In the genomic region with DNA sequence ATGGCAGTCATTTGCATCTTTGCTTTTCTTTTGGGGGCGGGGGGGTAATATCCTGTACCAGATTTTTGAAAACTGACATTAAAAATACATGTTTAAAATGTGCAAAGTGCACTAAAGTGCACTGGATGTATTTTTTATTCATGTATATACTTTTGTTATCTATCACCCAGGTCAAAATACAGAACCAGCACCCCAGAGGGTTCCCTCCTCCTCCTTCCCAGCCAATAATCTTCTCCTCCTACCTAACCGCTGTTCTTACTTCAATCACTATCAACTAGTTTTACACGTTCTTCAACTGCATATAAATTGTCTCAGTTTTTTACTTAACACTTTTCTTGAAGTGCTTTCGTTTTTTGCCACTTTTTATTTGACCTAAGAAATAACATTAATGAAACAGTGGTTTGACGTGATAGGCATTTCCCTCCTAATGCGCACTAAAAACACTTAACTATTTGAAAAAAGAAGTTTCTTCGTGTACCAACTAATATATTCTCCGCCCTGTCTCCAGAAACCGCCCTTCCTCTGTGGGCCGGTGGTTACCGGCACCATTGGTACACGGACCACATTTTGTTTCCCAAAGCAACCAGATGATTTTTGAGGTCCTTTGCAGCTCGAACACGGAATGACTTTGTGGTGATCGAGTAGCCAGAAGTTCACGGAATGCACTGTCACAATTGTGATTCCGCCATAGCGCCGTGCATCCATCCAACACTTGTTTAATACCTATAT, we compare ENCODE assay signal across 7 cellular contexts. TPM values are rescaled to one million over a fixed set of nuclear protein-coding genes. Genes with fewer than 3 reads are reported as not detected.
DNase-seq lines count a peak whose midpoint lies in the region; ATAC-seq and TF ChIP-seq lines count a peak whose summit lies in the region.

No MANE protein-coding gene starts in this region.

- peak overlapping the region in 1 of 2 experiments; percentile 83 for H2BK12ac ChIP-seq in mesenchymal stem cell (ENCODE audit: low read length in 2 of 2)

- no peaks in the 10 kb centered on the region for H3K79me1 ChIP-seq in mesenchymal stem cell (replicated peaks; ENCODE audit: low read length, poor library complexity, severe bottlenecking)

- TF ChIP-seq CTCF in GM23338 (conservative IDR thresholded peaks at IDR 0.05; ENCODE audit: low read depth in 2 of 2): no peak
- no peak for TF ChIP-seq CTCF in breast epithelium (IDR thresholded peaks at IDR 0.05)

- H2AFZ ChIP-seq in GM23338 (peak overlapping the region; percentile 75; the same call in 1 of the 2 replicates), mesenchymal stem cell (ENCODE audit: low read depth, low read length) (no peak overlapping the region)

- intact Hi-C loops in breast epithelium (cut with DNase I; ENCODE audit: low total_unique reads): no loop called here

- H3K9me3 ChIP-seq in breast epithelium (no peaks in the 10 kb centered on the region), mesenchymal stem cell (ENCODE audit: control insufficient read depth, low read length) (no peaks in the 10 kb centered on the region)

- 0 out of 3 replicates have a peak, but pooled peaks have one; percentile 4 for ATAC-seq in GM23338
- 0 out of 3 replicates have a peak, but pooled peaks have one; percentile 10 for ATAC-seq in SK-N-SH treated with all-trans-retinoic acid at 6 μM for 48 hours
- ATAC-seq in stimulated activated naive CD8-positive, alpha-beta T cell treated with anti-CD3 and anti-CD28 coated beads, Interleukin-15, Interleukin-2, amounts not matched to agents 100 U/mL and 50 U/mL, for 24 hours: no peak
- no peak for ATAC-seq in HG03039 (IDR thresholded peaks at IDR 0.05; ENCODE audit: unreplicated experiment)

- H3K27me3 Mint-ChIP-seq in GM23338 (ENCODE audit: insufficient read depth, low read depth, poor library complexity): peaks cover 3% of the 10 kb centered on the region

- no peak overlapping the region for H2BK5ac ChIP-seq in mesenchymal stem cell (ENCODE audit: low read depth, low read length, poor library complexity, severe bottlenecking)

- H3K36me3 ChIP-seq in GM23338 (ENCODE audit: insufficient read depth): no peaks in the 10 kb centered on the region
- no peaks in the 10 kb centered on the region for H3K36me3 ChIP-seq in breast epithelium
- no peaks in the 10 kb centered on the region for H3K36me3 ChIP-seq in mesenchymal stem cell (ENCODE audit: control insufficient read depth in 1 of 2, insufficient read depth in 2 of 2, low read depth in 1 of 2, low read length in 2 of 2)

- no peak overlapping the region for H2BK15ac ChIP-seq in mesenchymal stem cell (ENCODE audit: low read depth, poor library complexity, severe bottlenecking)

- DNase-seq in GM23338 (ENCODE audit: low spot score) (peak; percentile 28), breast epithelium (ENCODE audit: low spot score in 2 of 2) (no peak), mesenchymal stem cell (peak; percentile 45), G401 (ENCODE audit: low spot score) (no peak)
- peak; percentile 53 for DNase-seq in stimulated activated naive CD8-positive, alpha-beta T cell treated with anti-CD3 and anti-CD28 coated beads, Interleukin-15, Interleukin-2, amounts not matched to agents 100 U/mL and 50 U/mL, for 24 hours

- TF ChIP-seq POLR2A in breast epithelium (IDR thresholded peaks at IDR 0.05): no peak

- peaks cover 26% of the 10 kb centered on the region for H3K4me1 Mint-ChIP-seq in GM23338

- H3K27me3 ChIP-seq in GM23338 (ENCODE audit: insufficient read depth) (no peaks in the 10 kb centered on the region), breast epithelium (no peaks in the 10 kb centered on the region), mesenchymal stem cell (ENCODE audit: control insufficient read depth in 1 of 2, insufficient read depth in 1 of 2, low read length in 2 of 2) (no peaks in the 10 kb centered on the region)

- no peaks in the 10 kb centered on the region for H3K36me3 Mint-ChIP-seq in GM23338 (ENCODE audit: low read depth)

- H3K4me3 Mint-ChIP-seq in GM23338: peak overlapping the region; percentile 78

- no peaks in the 10 kb centered on the region for H3K9me2 ChIP-seq in GM23338 (ENCODE audit: insufficient read depth)

- H3K79me2 ChIP-seq in GM23338 (replicated peaks; ENCODE audit: insufficient read depth): peaks cover 35% of the 10 kb centered on the region

- no peak overlapping the region for H3K4ac ChIP-seq in mesenchymal stem cell (ENCODE audit: low read depth in 1 of 2, low read length in 2 of 2)

- peaks cover 9% of the 10 kb centered on the region; the same call in 1 of the 2 replicates for H3K4me1 ChIP-seq in GM23338 (ENCODE audit: insufficient read depth)
- H3K4me1 ChIP-seq in breast epithelium: peaks cover 0 to 7% of the 10 kb centered on the region in 2 donors
- peaks cover 2% of the 10 kb centered on the region for H3K4me1 ChIP-seq in mesenchymal stem cell (ENCODE audit: control insufficient read depth, insufficient read depth, low read depth, low read length)

- no peaks in the 10 kb centered on the region for H3K9me3 Mint-ChIP-seq in GM23338

- H3K27ac Mint-ChIP-seq in GM23338: peak overlapping the region; percentile 42; the same call in 1 of the 2 replicates

- H3F3A ChIP-seq in GM23338 (replicated peaks; ENCODE audit: low read depth): no peaks in the 10 kb centered on the region

- no peak overlapping the region for H4K91ac ChIP-seq in mesenchymal stem cell (ENCODE audit: low read length)

- no peak overlapping the region for H3K23ac ChIP-seq in mesenchymal stem cell (ENCODE audit: low read length in 2 of 2)

- H3K9ac ChIP-seq in mesenchymal stem cell (ENCODE audit: low read length): peak overlapping the region; percentile 80

- no peak overlapping the region for H3K14ac ChIP-seq in mesenchymal stem cell (ENCODE audit: low read length in 2 of 2)

- H3K27ac ChIP-seq in GM23338 (ENCODE audit: low read depth) (no peak overlapping the region), breast epithelium (peak overlapping the region; percentile 94 to 96), mesenchymal stem cell (ENCODE audit: low read length, poor library complexity, severe bottlenecking) (peak overlapping the region; percentile 87)

- no peak overlapping the region for H2BK120ac ChIP-seq in mesenchymal stem cell (ENCODE audit: low read depth, low read length)

- H3K4me2 ChIP-seq in GM23338: peak overlapping the region; percentile 75
- peak overlapping the region; percentile 84 for H3K4me2 ChIP-seq in mesenchymal stem cell (ENCODE audit: low read length, poor library complexity, severe bottlenecking)

- no peak overlapping the region for H2AK5ac ChIP-seq in mesenchymal stem cell (ENCODE audit: low read length, severe bottlenecking)

- H3K4me3 ChIP-seq in GM23338 (peak overlapping the region; percentile 55), breast epithelium (peak overlapping the region; percentile 84 to 96 (median 93)), mesenchymal stem cell (ENCODE audit: insufficient read depth in 1 of 2, low read depth in 1 of 2, low read length in 2 of 2) (peak overlapping the region; percentile 47 to 88)

- peak overlapping the region in 1 of 2 experiments; percentile 81 for H3K18ac ChIP-seq in mesenchymal stem cell (ENCODE audit: low read depth in 1 of 2, low read length in 2 of 2)

- peak overlapping the region; percentile 75 for H4K8ac ChIP-seq in mesenchymal stem cell (ENCODE audit: low read length)

- in situ Hi-C loops in G401 (cut with HindIII; ENCODE audit: low sequenced_read_pairs): no loop called here

- H4K20me1 ChIP-seq in GM23338 (replicated peaks; ENCODE audit: insufficient read depth): peaks cover 25% of the 10 kb centered on the region

- 8% methylated on average over 13 of the region's 19 CpGs for WGBS in mesenchymal stem cell

TF ChIP-seq in GM23338, 12 proteins besides CTCF, POLR2A, EP300 and RAD21 (continues in another document):
- TF ChIP-seq EZH2phosphoT487 (IDR thresholded peaks at IDR 0.05; ENCODE audit: unreplicated experiment): no peak
- no peak for TF ChIP-seq CREB1 (CRISPR knock-in tag; IDR thresholded peaks at IDR 0.05; ENCODE audit: low read depth)
- TF ChIP-seq ETS1 (IDR thresholded peaks at IDR 0.05): no peak
- TF ChIP-seq ZNF114 (CRISPR knock-in tag; IDR thresholded peaks at IDR 0.05): no peak
- no peak for TF ChIP-seq JUNB (IDR thresholded peaks at IDR 0.05; ENCODE audit: unreplicated experiment)
- TF ChIP-seq NANOG (IDR thresholded peaks at IDR 0.05; ENCODE audit: borderline replicate concordance): no peak
- no peak for TF ChIP-seq ZNF331 (CRISPR knock-in tag; IDR thresholded peaks at IDR 0.05; ENCODE audit: low read depth)

TF ChIP-seq in SK-N-SH treated with all-trans-retinoic acid at 6 μM for 48 hours, 23 proteins besides CTCF, POLR2A, EP300 and RAD21:
- TF ChIP-seq, protein P1, sequence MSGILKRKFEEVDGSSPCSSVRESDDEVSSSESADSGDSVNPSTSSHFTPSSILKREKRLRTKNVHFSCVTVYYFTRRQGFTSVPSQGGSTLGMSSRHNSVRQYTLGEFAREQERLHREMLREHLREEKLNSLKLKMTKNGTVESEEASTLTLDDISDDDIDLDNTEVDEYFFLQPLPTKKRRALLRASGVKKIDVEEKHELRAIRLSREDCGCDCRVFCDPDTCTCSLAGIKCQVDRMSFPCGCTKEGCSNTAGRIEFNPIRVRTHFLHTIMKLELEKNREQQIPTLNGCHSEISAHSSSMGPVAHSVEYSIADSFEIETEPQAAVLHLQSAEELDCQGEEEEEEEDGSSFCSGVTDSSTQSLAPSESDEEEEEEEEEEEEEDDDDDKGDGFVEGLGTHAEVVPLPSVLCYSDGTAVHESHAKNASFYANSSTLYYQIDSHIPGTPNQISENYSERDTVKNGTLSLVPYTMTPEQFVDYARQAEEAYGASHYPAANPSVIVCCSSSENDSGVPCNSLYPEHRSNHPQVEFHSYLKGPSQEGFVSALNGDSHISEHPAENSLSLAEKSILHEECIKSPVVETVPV (CRISPR knock-in tag; IDR thresholded peaks at IDR 0.05): no peak
- TF ChIP-seq ISL1 (CRISPR knock-in tag; IDR thresholded peaks at IDR 0.05): no peak
- TF ChIP-seq TOX (CRISPR knock-in tag; IDR thresholded peaks at IDR 0.05; ENCODE audit: borderline replicate concordance): no peak

RNA-seq across cellular contexts. Expression of gene AKAP13, which starts 0.8 kb away (rescaled TPM):
- 49.4 and 60.7 TPM in 2 replicates for total RNA-seq in GM23338 (2014; rRNA removed; shearing (Covaris generic))
- 40.3 and 46.2 TPM in 2 replicates for polyA plus RNA-seq in GM23338 (2016; fragmentation: Nextera tagmentation; extraction: Ambion mirVana)
- total RNA-seq in breast epithelium: 100 to 1,000 TPM; 198 to 331 (median 259) TPM
- polyA plus RNA-seq in mesenchymal stem cell (2013, experiment 1 of 2): 16.4 TPM
- 15.2 TPM for polyA plus RNA-seq in mesenchymal stem cell (2013, experiment 2 of 2)
- total RNA-seq in G401 (2014; rRNA removed; shearing (Covaris generic)): 28.9 and 39.2 TPM in 2 replicates

Comparison
In these comparisons a context has a peak if more than half of its experiments do, and no peak if none do; other contexts are left out.
1. ATAC-seq: peak in GM23338 (single experiment) and SK-N-SH treated with all-trans-retinoic acid at 6 μM for 48 hours (single experiment); none in stimulated activated naive CD8-positive, alpha-beta T cell treated with anti-CD3 and anti-CD28 coated beads, Interleukin-15, Interleukin-2, amounts not matched to agents 100 U/mL and 50 U/mL, for 24 hours (single experiment) and HG03039 (single experiment).
2. DNase-seq: peak in GM23338 (single experiment), mesenchymal stem cell (single experiment) and stimulated activated naive CD8-positive, alpha-beta T cell treated with anti-CD3 and anti-CD28 coated beads, Interleukin-15, Interleukin-2, amounts not matched to agents 100 U/mL and 50 U/mL, for 24 hours (single experiment); none in breast epithelium (0 of 2) and G401 (single experiment).
3. Peak in every context shown above with its lines, with median percentiles within 50 percentile points of each other: H3K4me3 ChIP-seq.